Comparison of ENCODE assay signal across 8 cellular contexts in the genomic region with DNA sequence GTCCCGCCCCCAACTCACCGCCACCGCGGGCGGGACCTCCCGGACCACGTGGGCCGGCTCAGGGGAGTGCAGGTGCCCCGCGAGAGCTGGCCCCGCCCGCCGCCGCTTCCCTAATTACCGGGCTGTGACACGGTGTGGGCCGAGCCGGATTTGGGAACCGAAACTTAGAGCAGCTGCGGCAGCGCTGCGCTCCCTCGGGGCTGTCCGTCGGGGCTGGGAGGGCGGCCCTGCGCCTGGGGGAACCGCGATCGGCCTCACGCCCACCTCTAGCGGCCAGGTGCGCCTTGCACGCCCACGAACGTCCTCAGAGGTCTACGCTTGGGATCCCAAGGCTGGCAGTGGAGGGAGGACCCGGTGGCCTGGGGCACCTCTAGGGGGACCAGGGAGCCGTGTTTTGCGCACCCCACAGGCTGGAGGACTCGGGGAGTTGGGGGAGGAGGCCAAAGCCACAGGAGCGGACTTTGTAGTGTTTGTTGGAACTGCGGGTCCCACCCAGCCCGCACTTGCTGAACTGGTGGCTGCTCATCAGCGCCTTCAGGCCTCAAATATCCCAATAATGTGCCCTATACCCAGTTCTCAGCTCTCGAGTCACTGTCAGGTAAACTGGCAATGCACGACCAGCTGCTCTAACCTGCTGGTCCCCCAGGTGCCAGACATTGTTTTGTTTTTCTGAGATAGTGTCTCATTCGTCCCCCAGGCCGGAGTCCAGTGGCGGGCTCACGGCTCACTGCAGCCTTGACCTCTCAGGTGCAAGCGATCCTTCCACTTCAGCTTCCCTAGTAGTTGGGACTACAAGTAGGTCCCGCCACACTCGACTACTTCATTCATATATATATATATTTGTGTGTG. TPM values are rescaled to one million over a fixed set of nuclear protein-coding genes. Genes with fewer than 3 reads are reported as not detected.
DNase-seq lines count a peak whose midpoint lies in the region; ATAC-seq and TF ChIP-seq lines count a peak whose summit lies in the region.

No MANE protein-coding gene starts in this region.

- H3K27ac ChIP-seq in epithelial cell of prostate = peak overlapping the region; percentile 64

- peaks cover 58 to 66% of the 10 kb centered on the region in 2 donors for H3K4me1 Mint-ChIP-seq in natural killer cell

- intact Hi-C loops in natural killer cell (cut with micrococcal nuclease) = no loop called here

- ATAC-seq in GM18858 (IDR thresholded peaks at IDR 0.05; ENCODE audit: unreplicated experiment) (peak; percentile 32), HG03064 (IDR thresholded peaks at IDR 0.05; ENCODE audit: low read depth, unreplicated experiment) (peak; percentile 51), natural killer cell (peak; percentile 38 to 72 (median 47))

- H3K4me3 ChIP-seq in AG10803 (ENCODE audit: low read length) = peak overlapping the region; percentile 53

- H3K36me3 Mint-ChIP-seq in natural killer cell = no peaks in the 10 kb centered on the region

- no peaks in the 10 kb centered on the region for H3K27me3 Mint-ChIP-seq in natural killer cell (ENCODE audit: low read depth in 2 of 2)

- no peak for DNase-seq in AG10803 (ENCODE audit: low read depth)
- peak; percentile 94 for DNase-seq in NCI-H510A (lab: John Stamatoyannopoulos, UW)
- peak; percentile 47 to 73 (median 47) for DNase-seq in activated CD8-positive, alpha-beta memory T cell treated with anti-CD3 and anti-CD28 coated beads for 48 hours (ENCODE audit: low read depth in 2 of 3, low spot score in 2 of 3)
- peak; percentile 41 for DNase-seq in epithelial cell of prostate (ENCODE audit: low read depth, low spot score)
- DNase-seq in natural killer cell = peak; percentile 70
- DNase-seq in stimulated activated naive CD4-positive, alpha-beta T cell (lab: John Stamatoyannopoulos, UW) = peak; percentile 43 to 81 (median 70)

- peak overlapping the region; percentile 96 to 97 for H3K27ac Mint-ChIP-seq in natural killer cell

- peak overlapping the region; percentile 87 for H3K4me3 Mint-ChIP-seq in natural killer cell

- H3K9me3 Mint-ChIP-seq in natural killer cell = no peaks in the 10 kb centered on the region

- TF ChIP-seq CTCF in AG10803 (conservative IDR thresholded peaks at IDR 0.05; ENCODE audit: low read length) (no peak; the same call in 1 of the 2 replicates), natural killer cell (IDR thresholded peaks at IDR 0.05) (no peak)

RNA-seq across cellular contexts. Expression of a gene that starts 0.8 kb away (rescaled TPM):
- 100 to 1,000 TPM in 2 of 3 donors, 10 to 100 TPM in 1; 97.7 to 117 (median 112) TPM for total RNA-seq in natural killer cell

RNA-seq across cellular contexts. Expression of a gene that starts 54.9 kb away (rescaled TPM):
- total RNA-seq in natural killer cell = 100 to 1,000 TPM; 191 to 242 (median 216) TPM
